Comparison of ENCODE assay signal across 1 cellular context in the genomic region with DNA sequence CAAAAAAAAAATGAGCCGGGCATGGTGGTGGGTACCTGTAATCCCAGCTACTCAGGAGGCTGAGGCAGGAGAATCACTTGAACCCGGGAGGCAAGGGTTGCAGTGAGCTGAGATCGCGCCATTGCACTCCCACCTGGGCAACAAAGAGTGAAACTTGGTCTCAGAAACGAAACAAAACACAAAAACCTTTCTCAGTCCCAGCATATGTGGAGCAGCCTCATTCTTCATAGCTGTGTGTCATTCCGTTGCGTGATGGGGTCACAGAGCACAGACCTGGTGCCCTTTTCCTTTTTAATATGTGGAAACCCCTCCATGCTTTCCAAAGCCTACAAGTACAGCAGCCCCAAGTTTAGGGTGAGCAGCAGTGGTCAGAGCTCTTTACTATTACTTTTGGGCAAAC.
TF ChIP-seq lines count a peak whose summit lies in the region.

No MANE protein-coding gene starts in this region.

TF ChIP-seq in HepG2, 621 proteins besides CTCF, POLR2A, EP300 and RAD21:
- TF ChIP-seq ZNF10 (CRISPR knock-in tag; IDR thresholded peaks at IDR 0.05; ENCODE audit: borderline replicate concordance, low read depth) (no peak), SUZ12 (IDR thresholded peaks at IDR 0.05; ENCODE audit: low read depth, low read length) (no peak), JUN (CRISPR knock-in tag; IDR thresholded peaks at IDR 0.05) (no peak), ZNF460 (CRISPR knock-in tag; IDR thresholded peaks at IDR 0.05; ENCODE audit: borderline replicate concordance) (no peak)
